Comparison of ENCODE assay signal across 26 cellular contexts in genomic region chr7:84209006-84209405, GRCh38.
"Had no signal": no experiment of that assay in that cellular context is flagged by ENCODE, and none has a peak within 500 bp of the region (broad histone marks: within the 10 kb centered on the region; RNA-seq: fewer than 3 reads in every experiment).

No MANE protein-coding gene starts in this region.

- H3K4me1 ChIP-seq: heart right ventricle, lower lobe of right lung, pancreas, right atrium auricular region, right lobe of liver, testis, thyroid gland, transverse colon, upper lobe of right lung had no signal

- H3K27me3 Mint-ChIP-seq: memory B cell; naive thymus-derived CD4-positive, alpha-beta T cell; natural killer cell treated with Interleukin-12 subunit alpha and Interleukin-12 subunit beta and Interleukin-15 and Interleukin-18, amount 100 ng/mL, for 72 hours; stimulated activated naive B cell treated with anti-CD40 and anti-IgM and Interleukin-4, amounts not matched to agents 10 μg/mL and 1 μg/mL and 100 μg/mL, for 72 hours had no signal

- ATAC-seq: heart right ventricle; left cardiac atrium; left lobe of liver; lower lobe of right lung; mucosa of descending colon; naive thymus-derived CD4-positive, alpha-beta T cell; natural killer cell treated with Interleukin-12 subunit alpha and Interleukin-12 subunit beta and Interleukin-15 and Interleukin-18, amount 100 ng/mL, for 72 hours; pancreas; right lobe of liver; stimulated activated naive B cell treated with anti-CD40 and anti-IgM and Interleukin-4, amounts not matched to agents 10 μg/mL and 1 μg/mL and 100 μg/mL, for 72 hours; stimulated activated naive CD8-positive, alpha-beta T cell treated with anti-CD3 and anti-CD28 coated beads, Interleukin-15, Interleukin-2, amounts not matched to agents 100 U/mL and 50 U/mL, for 24 hours; upper lobe of right lung had no signal

- H3K36me3 Mint-ChIP-seq: memory B cell; naive thymus-derived CD4-positive, alpha-beta T cell; natural killer cell treated with Interleukin-12 subunit alpha and Interleukin-12 subunit beta and Interleukin-15 and Interleukin-18, amount 100 ng/mL, for 72 hours; stimulated activated naive B cell treated with anti-CD40 and anti-IgM and Interleukin-4, amounts not matched to agents 10 μg/mL and 1 μg/mL and 100 μg/mL, for 72 hours had no signal

- H3K9me3 Mint-ChIP-seq: naive thymus-derived CD4-positive, alpha-beta T cell; stimulated activated naive B cell treated with anti-CD40 and anti-IgM and Interleukin-4, amounts not matched to agents 10 μg/mL and 1 μg/mL and 100 μg/mL, for 72 hours had no signal

- H3K36me3 ChIP-seq: heart right ventricle, lower lobe of right lung, pancreas, right atrium auricular region, right lobe of liver, stomach, thyroid gland, transverse colon, upper lobe of right lung had no signal

- H3K4me3 Mint-ChIP-seq: memory B cell; naive thymus-derived CD4-positive, alpha-beta T cell; natural killer cell treated with Interleukin-12 subunit alpha and Interleukin-12 subunit beta and Interleukin-15 and Interleukin-18, amount 100 ng/mL, for 72 hours; stimulated activated naive B cell treated with anti-CD40 and anti-IgM and Interleukin-4, amounts not matched to agents 10 μg/mL and 1 μg/mL and 100 μg/mL, for 72 hours had no signal

- H3K27me3 ChIP-seq: heart right ventricle, hepatocyte, pancreas, right atrium auricular region, right lobe of liver, stomach, testis, thyroid gland, transverse colon, upper lobe of right lung had no signal

- DNase-seq: heart right ventricle; islet precursor cell; kidney glomerular epithelial cell; left cardiac atrium; lower lobe of right lung; midbrain; mucosa of descending colon; naive thymus-derived CD4-positive, alpha-beta T cell; pancreas; right lobe of liver; stimulated activated CD4-positive, alpha-beta T cell treated with anti-CD3 and anti-CD28 coated beads, Interleukin-1b, Interleukin-23, amount 100 ng/mL, for 48 hours; stimulated activated CD4-positive, alpha-beta T cell treated with anti-CD3 and anti-CD28 coated beads, Interleukin-2, amount 100 ng/mL, for 48 hours; stimulated activated naive B cell treated with anti-CD40 and anti-IgM and Interleukin-4, amounts not matched to agents 10 μg/mL and 1 μg/mL and 100 μg/mL, for 72 hours; stimulated activated naive CD8-positive, alpha-beta T cell treated with anti-CD3 and anti-CD28 coated beads, Interleukin-15, Interleukin-2, amounts not matched to agents 100 U/mL and 50 U/mL, for 24 hours; stomach; testis; thyroid gland; transverse colon; upper lobe of right lung had no signal

- H3K79me2 ChIP-seq: hepatocyte had no signal

- H3K27ac Mint-ChIP-seq: memory B cell; naive thymus-derived CD4-positive, alpha-beta T cell; natural killer cell treated with Interleukin-12 subunit alpha and Interleukin-12 subunit beta and Interleukin-15 and Interleukin-18, amount 100 ng/mL, for 72 hours; stimulated activated naive B cell treated with anti-CD40 and anti-IgM and Interleukin-4, amounts not matched to agents 10 μg/mL and 1 μg/mL and 100 μg/mL, for 72 hours had no signal

- FAIRE-seq: pancreas, urothelium cell line had no signal

- H3K4me2 ChIP-seq: hepatocyte, smooth muscle cell had no signal

- H3K4me1 Mint-ChIP-seq: memory B cell; naive thymus-derived CD4-positive, alpha-beta T cell; stimulated activated naive B cell treated with anti-CD40 and anti-IgM and Interleukin-4, amounts not matched to agents 10 μg/mL and 1 μg/mL and 100 μg/mL, for 72 hours had no signal

- H3K27ac ChIP-seq: heart right ventricle, hepatocyte, lower lobe of right lung, pancreas, right atrium auricular region, right lobe of liver, stomach, testis, thyroid gland, transverse colon, upper lobe of right lung had no signal

- H3K4me3 ChIP-seq: heart right ventricle, hepatocyte, lower lobe of right lung, mucosa of descending colon, pancreas, right atrium auricular region, right lobe of liver, smooth muscle cell, stomach, testis, thyroid gland, transverse colon, upper lobe of right lung had no signal

- H3K9me3 ChIP-seq: heart right ventricle, lower lobe of right lung, mucosa of descending colon, pancreas, right atrium auricular region, right lobe of liver, stomach, testis, thyroid gland, transverse colon, upper lobe of right lung had no signal

- H2AFZ ChIP-seq: hepatocyte had no signal
